ENCODE assay signal across 18 cellular contexts in genomic region chr14:85420707-85421106, GRCh38.
"Had no signal": no experiment of that assay in that cellular context is flagged by ENCODE, and none has a peak within 500 bp of the region (broad histone marks: within the 10 kb centered on the region; RNA-seq: fewer than 3 reads in every experiment).

No MANE protein-coding gene starts in this region.

- DNase-seq: cortex of kidney; dorsolateral prefrontal cortex; effector CD8-positive, alpha-beta T cell; head of caudate nucleus; hippocampal formation; kidney glomerular epithelial cell; mucosa of descending colon; naive thymus-derived CD8-positive, alpha-beta T cell; nucleus accumbens; ovary; sigmoid colon; stimulated activated CD4-positive, alpha-beta T cell treated with anti-CD3 and anti-CD28 coated beads, Interleukin-2, amount 100 ng/mL, for 24 hours; stimulated activated naive CD4-positive, alpha-beta T cell; trophoblast cell had no signal

- ATAC-seq: mucosa of descending colon; naive thymus-derived CD8-positive, alpha-beta T cell had no signal

- H3K27ac ChIP-seq: dorsolateral prefrontal cortex, esophagus muscularis mucosa, neural progenitor cell, ovary, right atrium auricular region, sigmoid colon, skin epidermis had no signal

- H3K9ac ChIP-seq: neural progenitor cell had no signal

- H2AFZ ChIP-seq: neural progenitor cell had no signal

- H3K4me3 ChIP-seq: dorsolateral prefrontal cortex, esophagus muscularis mucosa, mucosa of descending colon, neural progenitor cell, ovary, right atrium auricular region, sigmoid colon, skin epidermis had no signal

- H3K4me2 ChIP-seq: neural progenitor cell had no signal

- H3K27me3 ChIP-seq: dorsolateral prefrontal cortex, esophagus muscularis mucosa, neural progenitor cell, ovary, right atrium auricular region, sigmoid colon had no signal

- H3K36me3 ChIP-seq: esophagus muscularis mucosa, neural progenitor cell, ovary, right atrium auricular region, sigmoid colon had no signal

- H3K4me1 ChIP-seq: esophagus muscularis mucosa, neural progenitor cell had no signal

- H3K9me3 ChIP-seq: esophagus muscularis mucosa, mucosa of descending colon, ovary, right atrium auricular region, sigmoid colon had no signal
